26 cellular contexts compared by ENCODE assay signal in genomic region chr3:174147798-174148197, GRCh38.
DNase-seq lines count a peak whose midpoint lies in the region; TF ChIP-seq lines count a peak whose summit lies in the region.
"Had no signal": no experiment of that assay in that cellular context is flagged by ENCODE, and none has a peak within 500 bp of the region (broad histone marks: within the 10 kb centered on the region; RNA-seq: fewer than 3 reads in every experiment).

No MANE protein-coding gene starts in this region.

- no peak overlapping the region for H3K4me3 Mint-ChIP-seq in glutamatergic neuron (ENCODE audit: unreplicated experiment)
- H3K4me3 Mint-ChIP-seq: B cell; CD4-positive, alpha-beta memory T cell; CD4-positive, CD25-positive, alpha-beta regulatory T cell; CD8-positive, alpha-beta memory T cell had no signal

- no peak for TF ChIP-seq CTCF in A673 (conservative IDR thresholded peaks at IDR 0.05; ENCODE audit: low read depth, low read length)
- TF ChIP-seq CTCF in glutamatergic neuron (IDR thresholded peaks at IDR 0.05; ENCODE audit: partially characterized antibody, unreplicated experiment) = no peak

- no peak overlapping the region for H3K4me3 ChIP-seq in A673 (ENCODE audit: low read depth, low read length, poor library complexity, severe bottlenecking)
- H3K4me3 ChIP-seq in SK-N-MC = peak overlapping the region; percentile 16; the same call in 1 of the 2 replicates
- H3K4me3 ChIP-seq: A549; BLaER1 treated with 17β-estradiol and CSF1 and Interleukin-3, amounts not matched to agents 10 nM and 100 nM; GM12878 had no signal

- no peak overlapping the region for H3K9ac ChIP-seq in SK-N-MC (ENCODE audit: insufficient read length)
- H3K9ac ChIP-seq: BLaER1 treated with 17β-estradiol and CSF1 and Interleukin-3, amounts not matched to agents 10 nM and 100 nM had no signal

- DNase-seq in A673 (ENCODE audit: low spot score) = no peak
- DNase-seq in SK-N-MC (ENCODE audit: low read depth, low spot score) = no peak
- DNase-seq in foreskin melanocyte = peak; percentile 32
- peak; percentile 66 for DNase-seq in putamen (ENCODE audit: low spot score)
- DNase-seq in mucosa of gallbladder (ENCODE audit: low spot score) = no peak
- DNase-seq in glutamatergic neuron = no peak
- DNase-seq in CD1c-positive myeloid dendritic cell (ENCODE audit: extremely low spot score) = no peak
- DNase-seq in NCI-H774 (lab: John Stamatoyannopoulos, UW) = no peak
- DNase-seq: ACHN; CD4-positive, alpha-beta memory T cell; CD4-positive, CD25-positive, alpha-beta regulatory T cell; CD8-positive, alpha-beta memory T cell; COR-L47; DMS 273 treated with DMSO at 0.1 percent for 48 hours; DMS153; DMS53; DMS79; DND-41; EL; GDM1 had no signal

- no peaks in the 10 kb centered on the region for H3K9me3 Mint-ChIP-seq in glutamatergic neuron (ENCODE audit: unreplicated experiment)

- H3K36me3 ChIP-seq in A673 (ENCODE audit: insufficient read depth, low read length, poor library complexity, severe bottlenecking) = no peaks in the 10 kb centered on the region
- H3K36me3 ChIP-seq in SK-N-MC (ENCODE audit: insufficient read depth, low read length) = peaks cover 3% of the 10 kb centered on the region; the same call in 1 of the 2 replicates
- H3K36me3 ChIP-seq: BLaER1 treated with 17β-estradiol and CSF1 and Interleukin-3, amounts not matched to agents 10 nM and 100 nM had no signal

- POLR2A ChIA-PET in A673 (lab: Charles Lee; ENCODE audit: low non-redundant PET) = no interaction called here

- intact Hi-C loops in A673 (cut with micrococcal nuclease; ENCODE audit: unreplicated experiment) = no loop called here

- H3K27ac Mint-ChIP-seq in glutamatergic neuron (ENCODE audit: unreplicated experiment) = no peak overlapping the region
- H3K27ac Mint-ChIP-seq: B cell; CD4-positive, alpha-beta memory T cell; CD4-positive, CD25-positive, alpha-beta regulatory T cell had no signal

- no peaks in the 10 kb centered on the region for H3K4me1 Mint-ChIP-seq in glutamatergic neuron (ENCODE audit: low read depth, unreplicated experiment)
- H3K4me1 Mint-ChIP-seq: B cell; CD4-positive, alpha-beta memory T cell; CD4-positive, CD25-positive, alpha-beta regulatory T cell; CD8-positive, alpha-beta memory T cell had no signal

- no peaks in the 10 kb centered on the region for H3K4me1 ChIP-seq in A673 (ENCODE audit: insufficient read depth, low read length, poor library complexity, severe bottlenecking)
- H3K4me1 ChIP-seq: A549; BLaER1 treated with 17β-estradiol and CSF1 and Interleukin-3, amounts not matched to agents 10 nM and 100 nM had no signal

- no peaks in the 10 kb centered on the region for H3K27me3 Mint-ChIP-seq in glutamatergic neuron (ENCODE audit: unreplicated experiment)
- H3K27me3 Mint-ChIP-seq: B cell; CD4-positive, alpha-beta memory T cell; CD4-positive, CD25-positive, alpha-beta regulatory T cell; CD8-positive, alpha-beta memory T cell had no signal

- BruUV-seq in A673 (replicated peaks; lab: Mats Ljungman, UMichigan) = no TSS peak

- H3K27ac ChIP-seq in A673 (ENCODE audit: low read depth, low read length, poor library complexity, severe bottlenecking) = peak overlapping the region; percentile 44
- H3K27ac ChIP-seq in SK-N-MC = peak overlapping the region; percentile 97
- H3K27ac ChIP-seq: 22Rv1; A549; BLaER1 treated with 17β-estradiol and CSF1 and Interleukin-3, amounts not matched to agents 10 nM and 100 nM; C4-2B had no signal

- H3K36me3 Mint-ChIP-seq in glutamatergic neuron (ENCODE audit: unreplicated experiment) = no peaks in the 10 kb centered on the region
- H3K36me3 Mint-ChIP-seq: CD4-positive, alpha-beta memory T cell; CD4-positive, CD25-positive, alpha-beta regulatory T cell; CD8-positive, alpha-beta memory T cell had no signal

- CTCF ChIA-PET in A673 (lab: Charles Lee) = no interaction called here

- no peaks in the 10 kb centered on the region for H3K27me3 ChIP-seq in A673 (replicated peaks; ENCODE audit: insufficient read depth, low read depth, low read length, poor library complexity)
- H3K27me3 ChIP-seq: BLaER1 treated with 17β-estradiol and CSF1 and Interleukin-3, amounts not matched to agents 10 nM and 100 nM had no signal

- H3K9me3 ChIP-seq in A673 (ENCODE audit: low read depth, low read length, poor library complexity, severe bottlenecking) (peaks cover 3% of the 10 kb centered on the region), SK-N-MC (ENCODE audit: low read depth, low read length) (no peaks in the 10 kb centered on the region)
- H3K9me3 ChIP-seq: A549; BLaER1 treated with 17β-estradiol and CSF1 and Interleukin-3, amounts not matched to agents 10 nM and 100 nM had no signal

Comparison
In these comparisons a context has a peak if more than half of its experiments do, and no peak if none do; other contexts are left out.
1. DNase-seq: peak in foreskin melanocyte (single experiment) and putamen (single experiment); none in A673 (single experiment), SK-N-MC (single experiment), mucosa of gallbladder (single experiment), glutamatergic neuron (single experiment), CD1c-positive myeloid dendritic cell (single experiment) and NCI-H774 (single experiment).